Comparison of ENCODE assay signal across 8 cellular contexts in genomic region chr3:58532794-58533220, GRCh38. TPM values are rescaled to one million over a fixed set of nuclear protein-coding genes. Genes with fewer than 3 reads are reported as not detected.
DNase-seq lines count a peak whose midpoint lies in the region; ATAC-seq lines count a peak whose summit lies in the region.

No MANE protein-coding gene starts in this region.

- ATAC-seq in HG02759 (IDR thresholded peaks at IDR 0.05; ENCODE audit: unreplicated experiment) (peak; percentile 95), left lobe of liver (peak; percentile 60)

- DNase-seq in SIG-M5 treated with dmso at 0.1 percent for 504 hours (lab: John Stamatoyannopoulos, UW; ENCODE audit: unreplicated experiment): peak; percentile 70
- DNase-seq in SIG-M5 (lab: John Stamatoyannopoulos, UW): no peak
- DNase-seq in NCI-H1105 treated with DMSO at 0.1 percent for 48 hours (lab: John Stamatoyannopoulos, UW): peak; percentile 5
- DNase-seq in activated CD4-positive, CD25-positive, alpha-beta regulatory T cell treated with anti-CD3 and anti-CD28 coated beads, Interleukin-2, amount 50 U/mL, for 72 hours: peak; percentile 80
- DNase-seq in central memory CD4-positive, alpha-beta T cell: peak; percentile 71
- DNase-seq in left lobe of liver (ENCODE audit: low spot score): peak; percentile 86
- peak; percentile 46 to 67 (median 59) for DNase-seq in stimulated activated CD4-positive, alpha-beta T cell treated with anti-CD3 and anti-CD28 coated beads, TNF-alpha, amount 100 ng/mL, for 1 hour (ENCODE audit: low read depth in 3 of 3, low spot score in 1 of 3)

RNA-seq across cellular contexts. Expression of gene ACOX2, which starts 4.2 kb away (rescaled TPM):
- total RNA-seq in left lobe of liver: 285 TPM

RNA-seq across cellular contexts. Expression of gene KCTD6, which starts 40.9 kb away (rescaled TPM):
- total RNA-seq in left lobe of liver: 5.2 TPM

RNA-seq across cellular contexts. Expression of gene FAM107A, which starts 44.4 kb away (rescaled TPM):
- total RNA-seq in left lobe of liver: 0.88 TPM
